In the genomic region with DNA sequence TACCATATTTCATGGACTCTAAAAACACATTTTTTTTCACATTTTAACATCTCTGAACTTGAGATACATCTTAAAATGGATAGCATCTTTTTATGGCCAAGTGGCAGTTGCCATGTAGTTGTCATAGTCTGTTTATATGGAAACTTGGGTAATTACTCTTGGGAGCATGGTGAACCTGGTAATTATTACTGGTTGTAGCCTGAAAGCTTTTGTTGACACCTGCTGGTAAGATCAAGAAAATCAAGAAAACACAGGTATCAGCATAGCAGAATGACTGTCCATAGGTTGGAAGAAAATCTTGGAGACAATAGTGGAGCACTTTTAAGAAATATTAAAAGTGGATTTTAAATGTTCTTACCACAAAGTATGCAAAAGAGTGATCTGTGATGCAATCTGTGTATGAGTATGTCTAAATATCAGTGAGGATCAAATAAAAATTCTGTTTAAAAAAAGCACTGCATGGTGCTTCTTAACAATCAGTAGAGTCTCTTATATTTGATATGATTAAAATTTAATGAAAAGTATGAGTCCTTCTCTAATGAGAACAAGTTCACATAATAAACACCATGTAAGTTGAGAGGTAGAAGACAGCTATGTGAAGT, we compare ENCODE assay signal across 8 cellular contexts. TPM values are rescaled to one million over a fixed set of nuclear protein-coding genes. Genes with fewer than 3 reads are reported as not detected.
A peak's percentile ranks its signal among the peaks of the same experiment; 100 is the strongest.
DNase-seq lines count a peak whose midpoint lies in the region; ATAC-seq and TF ChIP-seq lines count a peak whose summit lies in the region.

No MANE protein-coding gene starts in this region.

- peak; percentile 41 to 47 for DNase-seq in AML-193 (lab: John Stamatoyannopoulos, UW)
- DNase-seq in NCI-H510A (lab: John Stamatoyannopoulos, UW): peak; percentile 1
- peak; percentile 5 for DNase-seq in epithelial cell of prostate (ENCODE audit: low read depth, low spot score)
- no peak for DNase-seq in thoracic aorta (ENCODE audit: low spot score)
- DNase-seq in AG20443 (ENCODE audit: low spot score): no peak
- no peak for DNase-seq in suprapubic skin (ENCODE audit: low spot score in 2 of 2)

- H3K4me3 ChIP-seq in thoracic aorta (no peak overlapping the region), suprapubic skin (no peak overlapping the region)

- H3K27ac ChIP-seq in epithelial cell of prostate (no peak overlapping the region), thoracic aorta (no peak overlapping the region), suprapubic skin (no peak overlapping the region)

- no peaks in the 10 kb centered on the region for H3K4me1 ChIP-seq in thoracic aorta (ENCODE audit: control insufficient read depth in 1 of 2, low read depth in 2 of 2)
- H3K4me1 ChIP-seq in suprapubic skin: no peaks in the 10 kb centered on the region

- H3K27me3 ChIP-seq in thoracic aorta (replicated peaks; ENCODE audit: insufficient read depth) (no peaks in the 10 kb centered on the region), suprapubic skin (no peaks in the 10 kb centered on the region)

- TF ChIP-seq CTCF in thoracic aorta (IDR thresholded peaks at IDR 0.05) (peak; percentile 48), suprapubic skin (IDR thresholded peaks at IDR 0.05) (peak in 1 of 2 donors; percentile 28)

- TF ChIP-seq POLR2A in suprapubic skin (IDR thresholded peaks at IDR 0.05): no peak

- ATAC-seq in GM21723 (IDR thresholded peaks at IDR 0.05; ENCODE audit: unreplicated experiment): peak; percentile 75
- no peak for ATAC-seq in thoracic aorta (ENCODE audit: insufficient number of reproducible peaks, low FRiP score, low read depth)
- ATAC-seq in GM18867 (IDR thresholded peaks at IDR 0.05; ENCODE audit: unreplicated experiment): no peak

- TF ChIP-seq EP300 in suprapubic skin (IDR thresholded peaks at IDR 0.05): no peak

- H3K9me3 ChIP-seq in thoracic aorta: no peaks in the 10 kb centered on the region
- no peaks in the 10 kb centered on the region for H3K9me3 ChIP-seq in suprapubic skin

- H3K36me3 ChIP-seq in thoracic aorta (peaks cover 28% of the 10 kb centered on the region), suprapubic skin (peaks cover 32% of the 10 kb centered on the region)

RNA-seq across cellular contexts. Expression of a gene that starts 44.2 kb away (rescaled TPM):
- total RNA-seq in thoracic aorta (10 to 100 TPM; 20.8 to 34.1 TPM), suprapubic skin (10 to 100 TPM; 10.5 to 18.2 (median 12.1) TPM)

Comparison
In these comparisons a context has a peak if more than half of its experiments do, and no peak if none do; other contexts are left out.
1. DNase-seq: peak in AML-193 (2 of 2), NCI-H510A (single experiment) and epithelial cell of prostate (single experiment); none in thoracic aorta (single experiment), AG20443 (single experiment) and suprapubic skin (0 of 2).